17 cellular contexts compared by ENCODE assay signal in the genomic region with DNA sequence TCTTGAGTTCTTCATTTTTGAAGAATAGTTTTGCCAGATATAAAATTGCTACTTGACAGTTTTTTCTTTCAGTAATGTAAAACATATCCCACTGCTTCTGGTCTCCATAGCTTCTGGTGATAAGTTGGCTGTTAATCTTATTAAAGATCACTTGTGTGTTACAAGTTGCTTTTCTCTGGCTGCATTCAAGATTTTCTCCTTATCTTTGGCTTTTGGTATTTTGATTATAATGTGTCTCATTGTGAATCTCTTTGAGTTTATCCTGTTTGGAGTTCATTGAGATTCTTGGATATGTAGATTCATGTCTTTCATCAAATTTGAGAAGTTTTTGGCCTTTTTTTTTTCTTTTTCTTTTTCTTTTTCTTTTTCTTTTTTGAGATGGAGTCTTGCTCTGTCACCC.
"Had no signal": no experiment of that assay in that cellular context is flagged by ENCODE, and none has a peak within 500 bp of the region (broad histone marks: within the 10 kb centered on the region; RNA-seq: fewer than 3 reads in every experiment).

No MANE protein-coding gene starts in this region.

- H3K27me3 ChIP-seq: esophagus muscularis mucosa, gastrocnemius medialis, heart right ventricle, neutrophil, sigmoid colon had no signal

- FAIRE-seq: endometrium had no signal

- ATAC-seq: gastrocnemius medialis; heart right ventricle; naive thymus-derived CD4-positive, alpha-beta T cell; psoas muscle had no signal

- H3K4me1 ChIP-seq: esophagus muscularis mucosa, gastrocnemius medialis, heart right ventricle, psoas muscle, sigmoid colon had no signal

- DNase-seq: effector memory CD4-positive, alpha-beta T cell; gastrocnemius medialis; heart right ventricle; hypothalamus; kidney glomerular epithelial cell; mesendoderm; naive thymus-derived CD4-positive, alpha-beta T cell; nephron progenitor cell; psoas muscle; sigmoid colon; stimulated activated CD4-positive, alpha-beta T cell treated with anti-CD3 and anti-CD28 coated beads, Interleukin-2, amount 100 ng/mL, for 24 hours; stimulated activated naive CD4-positive, alpha-beta T cell; trophoblast cell had no signal

- H3K36me3 ChIP-seq: esophagus muscularis mucosa, heart right ventricle, neutrophil, sigmoid colon had no signal

- H3K27ac ChIP-seq: esophagus muscularis mucosa, gastrocnemius medialis, heart right ventricle, neutrophil, psoas muscle, sigmoid colon, skin epidermis had no signal

- H3K4me3 ChIP-seq: esophagus muscularis mucosa, gastrocnemius medialis, heart right ventricle, psoas muscle, sigmoid colon, skin epidermis had no signal
